In genomic region chr4:81131066-81131465, GRCh38 we compare ENCODE assay signal across 1 cellular context.
TF ChIP-seq lines count a peak whose summit lies in the region.

No MANE protein-coding gene starts in this region.

TF ChIP-seq in WTC11, 78 proteins besides CTCF, POLR2A, EP300 and RAD21 (continued from another document):
- TF ChIP-seq FOXP4 (CRISPR knock-in tag; IDR thresholded peaks at IDR 0.05) (no peak), RORB (CRISPR knock-in tag; IDR thresholded peaks at IDR 0.05) (no peak), ZBTB43 (CRISPR knock-in tag; IDR thresholded peaks at IDR 0.05) (no peak), GRHL2 (CRISPR knock-in tag; IDR thresholded peaks at IDR 0.05; ENCODE audit: insufficient replicate concordance, severe bottlenecking) (no peak), NR2C2 (CRISPR knock-in tag; IDR thresholded peaks at IDR 0.05) (no peak), JUN (CRISPR knock-in tag; IDR thresholded peaks at IDR 0.05) (no peak), FOXK1 (CRISPR knock-in tag; IDR thresholded peaks at IDR 0.05) (no peak), E2F5 (CRISPR knock-in tag; IDR thresholded peaks at IDR 0.05) (no peak)
TF ChIP-seq in WTC11: peak in this region for 0.
